11 cellular contexts compared by ENCODE assay signal in genomic region chr6:108193835-108194234, GRCh38. TPM values are rescaled to one million over a fixed set of nuclear protein-coding genes. Genes with fewer than 3 reads are reported as not detected.
"Had no signal": no experiment of that assay in that cellular context is flagged by ENCODE, and none has a peak within 500 bp of the region (broad histone marks: within the 10 kb centered on the region; RNA-seq: fewer than 3 reads in every experiment).

No MANE protein-coding gene starts in this region.

- H3K36me3 Mint-ChIP-seq: IgD-negative memory B cell had no signal

- H3K9me3 Mint-ChIP-seq: H9, HFFc6, IgD-negative memory B cell had no signal

- H3K27ac Mint-ChIP-seq: H9, HFFc6, IgD-negative memory B cell had no signal

- H2AFZ ChIP-seq: GM23248 had no signal

- ATAC-seq: HepG2 had no signal

- DNase-seq: H9, HCEC 1CT, HFFc6, KG1 had no signal

- H3K4me3 ChIP-seq: GM23248 had no signal

- H3K4me1 Mint-ChIP-seq: H9, IgD-negative memory B cell had no signal

- FAIRE-seq: H1, H54, HepG2 had no signal

- H3K27ac ChIP-seq: GM23248, HL-60 had no signal

- H3K9ac ChIP-seq: GM23248 had no signal

- H3K4me3 Mint-ChIP-seq: H9, HFFc6, IgD-negative memory B cell had no signal

RNA-seq across cellular contexts. Expression of gene NR2E1, which starts 28.0 kb away (rescaled TPM):
- total RNA-seq: GM23248, H1, H9, HepG2, HFFc6, HT1080 had no signal
- polyA plus RNA-seq: GM23248, H1, HepG2, IgD-negative memory B cell had no signal
